In the genomic region with DNA sequence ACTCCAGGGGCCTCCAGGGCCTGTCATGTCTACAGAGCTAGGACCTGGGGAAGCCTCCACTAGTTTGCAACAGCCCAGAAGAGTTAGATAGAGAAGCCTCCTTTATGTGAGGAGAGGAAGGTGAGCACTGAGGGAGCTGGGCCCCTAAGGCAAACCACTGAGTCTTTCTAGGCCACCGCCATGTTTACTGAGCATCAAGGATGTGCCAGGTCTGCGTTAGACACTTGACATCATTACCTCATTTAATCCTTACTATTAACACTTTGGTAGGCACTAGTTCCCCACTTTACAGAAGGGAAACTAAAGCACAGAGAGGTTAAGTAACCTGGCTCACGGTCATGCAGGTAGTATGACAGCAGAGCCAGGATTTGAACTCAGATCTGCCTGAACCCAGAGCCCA, we compare ENCODE assay signal across 12 cellular contexts. TPM values are rescaled to one million over a fixed set of nuclear protein-coding genes. Genes with fewer than 3 reads are reported as not detected.
DNase-seq lines count a peak whose midpoint lies in the region; ATAC-seq, FAIRE-seq and TF ChIP-seq lines count a peak whose summit lies in the region.
"Had no signal": no experiment of that assay in that cellular context is flagged by ENCODE, and none has a peak within 500 bp of the region (broad histone marks: within the 10 kb centered on the region; RNA-seq: fewer than 3 reads in every experiment).

No MANE protein-coding gene starts in this region.

- H2BK12ac ChIP-seq in H9 (ENCODE audit: insufficient read length, low read depth, low read length): no peak overlapping the region

- H3K9me3 Mint-ChIP-seq in H9: no peaks in the 10 kb centered on the region

- no peak overlapping the region for H3K14ac ChIP-seq in H9 (ENCODE audit: insufficient read depth, low read length)

- H3K4me2 ChIP-seq in H9 (ENCODE audit: insufficient read depth, insufficient read length, low read length): no peak overlapping the region
- H3K4me2 ChIP-seq in HepG2 (ENCODE audit: low read depth, low read length): no peak overlapping the region

- H3K4me3 ChIP-seq in A673 (ENCODE audit: low read depth, low read length, poor library complexity, severe bottlenecking) (no peak overlapping the region), dorsolateral prefrontal cortex (peak overlapping the region in 21 of 59 donors; percentile 1 to 45 (median 23)), neutrophil (ENCODE audit: low read depth in 1 of 2, low read length in 1 of 2) (no peak overlapping the region), HepG2 (replicated peaks in 1 of 3; ENCODE audit: insufficient read depth in 1 of 3, low read depth in 2 of 3, low read length in 3 of 3) (no peak overlapping the region)
- H3K4me3 ChIP-seq: body of pancreas had no signal

- TF ChIP-seq CTCF in A673 (conservative IDR thresholded peaks at IDR 0.05; ENCODE audit: low read depth, low read length): no peak
- no peak for TF ChIP-seq CTCF in H9 (conservative IDR thresholded peaks at IDR 0.05)
- no peak for TF ChIP-seq CTCF in dorsolateral prefrontal cortex (IDR thresholded peaks at IDR 0.05 in 54 of 56, conservative IDR thresholded peaks at IDR 0.05 in 2 of 56; ENCODE audit: low read depth in 1 of 56, partially characterized antibody in 56 of 56)
- no peak for TF ChIP-seq CTCF in neutrophil (IDR thresholded peaks at IDR 0.05)
- TF ChIP-seq CTCF in HepG2 (CRISPR knock-in tag; IDR thresholded peaks at IDR 0.05): no peak

- H3K36me3 ChIP-seq in A673 (ENCODE audit: insufficient read depth, low read length, poor library complexity, severe bottlenecking) (peaks cover 9% of the 10 kb centered on the region), neutrophil (peaks cover 25% of the 10 kb centered on the region), HepG2 (replicated peaks in 1 of 2; ENCODE audit: control insufficient read depth in 1 of 2, insufficient read depth in 2 of 2, low read length in 2 of 2) (peaks cover 13 to 25% of the 10 kb centered on the region in 2 experiments)

- no peak overlapping the region for H2BK15ac ChIP-seq in H9 (ENCODE audit: low read depth, low read length)

- H2BK120ac ChIP-seq in H9 (ENCODE audit: low read depth, low read length, poor library complexity, severe bottlenecking): no peak overlapping the region

- H3K9ac ChIP-seq in H9 (ENCODE audit: extremely low read depth, insufficient read length, low read length): no peak overlapping the region
- no peak overlapping the region for H3K9ac ChIP-seq in HepG2 (ENCODE audit: insufficient read depth, low read depth, low read length)

- CTCF ChIA-PET in A673 (lab: Charles Lee) (interaction anchor here (0.6 kb wide), 1 partner anchor 19 kb away, joined by 9 read pairs; no protein-coding TSS in a partner anchor), HepG2 (lab: Yijun Ruan, JAX; ENCODE audit: low intra/inter-chr PET ratio, low total read pairs) (interaction anchor here (3.1 kb wide), 1 partner anchor 72 kb away, joined by 12 read pairs; no protein-coding TSS in a partner anchor)

- intact Hi-C loops in A673 (cut with micrococcal nuclease; ENCODE audit: unreplicated experiment) (no loop called here), dorsolateral prefrontal cortex (cut with DNase I) (loop anchor here (2.0 to 5.0 kb wide), 2 partner anchors 51 to 71 kb away; partner anchors contain the start of gene TSFM (in 1 of the 2)), HepG2 (cut with micrococcal nuclease; ENCODE audit: unreplicated experiment) (no loop called here)

- no peaks in the 10 kb centered on the region for H3K23me2 ChIP-seq in H9 (ENCODE audit: insufficient read length, low read depth, low read length, poor library complexity, severe bottlenecking)

- no peak overlapping the region for H2AK5ac ChIP-seq in H9 (ENCODE audit: insufficient read length, low read length)

- FAIRE-seq in HepG2 (lab: Jason Lieb, UNC): no peak

- H4K8ac ChIP-seq in H9 (replicated peaks; ENCODE audit: insufficient read length, low read depth, low read length): no peak overlapping the region

- H2BK5ac ChIP-seq in H9 (ENCODE audit: insufficient read length, low read length): no peak overlapping the region

- peak overlapping the region in 1 of 2 experiments; percentile 63; a peak in 2 of 5 replicates for H3K4me3 Mint-ChIP-seq in H9

- H4K20me1 ChIP-seq in H9 (ENCODE audit: control insufficient read depth, insufficient read depth, insufficient read length) (no peaks in the 10 kb centered on the region), HepG2 (ENCODE audit: insufficient read depth, low read length) (peaks cover 96% of the 10 kb centered on the region)

- H3T11ph ChIP-seq in H9 (ENCODE audit: low read length): no peak overlapping the region

- H3K27ac Mint-ChIP-seq in H9: peak overlapping the region; percentile 94 to 95 (median 94); a peak in 6 of 7 replicates

- H4K91ac ChIP-seq in H9 (ENCODE audit: insufficient read length, low read depth, low read length): no peak overlapping the region

- no peaks in the 10 kb centered on the region for H3K27me3 Mint-ChIP-seq in H9 (ENCODE audit: low read depth)

- POLR2A ChIA-PET in A673 (lab: Charles Lee; ENCODE audit: low non-redundant PET) (no interaction called here), HepG2 (lab: Yijun Ruan, JAX) (no interaction called here)

- H3K27ac ChIP-seq in A673 (ENCODE audit: low read depth, low read length, poor library complexity, severe bottlenecking) (peak overlapping the region; percentile 67), H9 (ENCODE audit: insufficient read length, low read depth, low read length) (no peak overlapping the region), dorsolateral prefrontal cortex (peak overlapping the region in 52 of 59 donors; percentile 0 to 100 (median 64)), neutrophil (peak overlapping the region; percentile 16), HepG2 (ENCODE audit: extremely low read length, insufficient read depth, low read length) (no peak overlapping the region)
- H3K27ac ChIP-seq: C4-2B had no signal

- H3K9me3 ChIP-seq in A673 (ENCODE audit: low read depth, low read length, poor library complexity, severe bottlenecking): no peaks in the 10 kb centered on the region
- no peaks in the 10 kb centered on the region for H3K9me3 ChIP-seq in H9 (ENCODE audit: control insufficient read depth, low read depth, low read length)
- H3K9me3 ChIP-seq in neutrophil: no peaks in the 10 kb centered on the region
- no peaks in the 10 kb centered on the region for H3K9me3 ChIP-seq in HepG2 (ENCODE audit: low read length)
- H3K9me3 ChIP-seq: body of pancreas had no signal

- H2AFZ ChIP-seq in H9 (ENCODE audit: low read length): no peak overlapping the region
- H2AFZ ChIP-seq in HepG2 (ENCODE audit: low read length): no peak overlapping the region

- H3K79me2 ChIP-seq in H9 (ENCODE audit: insufficient read depth, low read length) (peaks cover 20% of the 10 kb centered on the region; the same call in 1 of the 2 replicates), HepG2 (ENCODE audit: insufficient read depth, low read length) (peaks cover 85% of the 10 kb centered on the region)

- no CpG with 5 or more reads among the region's 3 CpGs for WGBS in H9 (ENCODE audit: extremely low coverage, insufficient read length, low lambda C conversion rate)
- 90% methylated on average over 3 of the region's 3 CpGs for WGBS in HepG2 (ENCODE audit: low lambda C conversion rate)

- H3K4ac ChIP-seq in H9 (ENCODE audit: low read depth, low read length): no peak overlapping the region

- TF ChIP-seq EP300 in HepG2 (IDR thresholded peaks at IDR 0.05; ENCODE audit: low read depth in 2 of 2, low read length in 2 of 2) (no peak), HepG2 (CRISPR knock-in tag; IDR thresholded peaks at IDR 0.05; ENCODE audit: borderline replicate concordance) (no peak)

- no peak overlapping the region for H3K23ac ChIP-seq in H9 (ENCODE audit: insufficient read length, low read depth, low read length)

- BruUV-seq in A673 (replicated peaks; lab: Mats Ljungman, UMichigan) (no TSS peak), HepG2 (replicated peaks; lab: Mats Ljungman, UMichigan) (no TSS peak)

- in situ Hi-C loops in HepG2 (cut with HindIII; ENCODE audit: extremely low pct_ligation_motif_present, low pct_unique_long_range_greater_than_20kb): no loop called here

- peaks cover 6% of the 10 kb centered on the region for H3K79me1 ChIP-seq in H9 (ENCODE audit: insufficient read depth, low read depth, low read length, poor library complexity, severe bottlenecking)

- 0 out of 4 replicates have a peak, but pooled peaks of 1 of the 2 experiments have one; percentile 18 for TF ChIP-seq POLR2A in HepG2 (IDR thresholded peaks at IDR 0.05; ENCODE audit: insufficient read depth in 1 of 2, low read depth in 2 of 2, low read length in 2 of 2)

- H3K18ac ChIP-seq in H9 (ENCODE audit: insufficient read length, low read depth, low read length): no peak overlapping the region

- H3K27me3 ChIP-seq in A673 (replicated peaks; ENCODE audit: insufficient read depth, low read depth, low read length, poor library complexity) (no peaks in the 10 kb centered on the region), H9 (ENCODE audit: insufficient read depth, low read length) (no peaks in the 10 kb centered on the region), dorsolateral prefrontal cortex (no peaks in the 10 kb centered on the region), neutrophil (no peaks in the 10 kb centered on the region), HepG2 (ENCODE audit: control insufficient read depth in 1 of 2, insufficient read depth in 2 of 2, low read length in 2 of 2) (no peaks in the 10 kb centered on the region)
- H3K27me3 ChIP-seq: body of pancreas had no signal

- H3K4me1 ChIP-seq in A673 (ENCODE audit: insufficient read depth, low read length, poor library complexity, severe bottlenecking) (peaks cover 69% of the 10 kb centered on the region), H9 (ENCODE audit: insufficient read depth, low read length) (peaks cover 26% of the 10 kb centered on the region), neutrophil (ENCODE audit: control insufficient read depth in 1 of 2, insufficient read depth in 1 of 2, low read depth in 1 of 2, low read length in 1 of 2) (peaks cover 87 to 89% of the 10 kb centered on the region in 2 experiments), HepG2 (ENCODE audit: insufficient read depth, low read length) (peaks cover 63% of the 10 kb centered on the region)

- no peak overlapping the region for H4K5ac ChIP-seq in H9 (ENCODE audit: insufficient read length, low read depth, low read length)

- no peak overlapping the region for H3K56ac ChIP-seq in H9 (ENCODE audit: insufficient read length, low read depth, low read length)

- H3K4me1 Mint-ChIP-seq in H9: peaks cover 59 to 73% of the 10 kb centered on the region in 2 experiments

- TF ChIP-seq RAD21 in HepG2 (CRISPR knock-in tag; IDR thresholded peaks at IDR 0.05): no peak

- H3K36me3 Mint-ChIP-seq in H9 (ENCODE audit: insufficient read depth in 1 of 3, low read depth in 3 of 3): peaks cover 7 to 10% (median 8%) of the 10 kb centered on the region in 3 experiments

- no peak overlapping the region for H2BK20ac ChIP-seq in H9 (ENCODE audit: low read depth, low read length, poor library complexity, severe bottlenecking)

- ATAC-seq in GM18870 (IDR thresholded peaks at IDR 0.05; ENCODE audit: unreplicated experiment): no peak
- ATAC-seq in HepG2: no peak
- no peak for ATAC-seq in GM21737 (IDR thresholded peaks at IDR 0.05; ENCODE audit: unreplicated experiment)
- ATAC-seq: body of pancreas, HCT116 had no signal

- DNase-seq in A673 (ENCODE audit: low spot score): no peak
- DNase-seq in H9: no peak
- no peak for DNase-seq in dorsolateral prefrontal cortex
- DNase-seq in HepG2 (ENCODE audit: low spot score): no peak
- DNase-seq in DMS153 treated with DMSO at 0.1 percent for 48 hours (lab: John Stamatoyannopoulos, UW; ENCODE audit: unreplicated experiment): no peak
- DNase-seq: body of pancreas, SW 1271 had no signal

RNA-seq across cellular contexts. Expression of gene CTDSP2, which starts 12.9 kb away (rescaled TPM):
- total RNA-seq in A673 (2021) (115 and 132 TPM in 2 replicates), H9 (2021) (97.5 and 103 TPM in 2 replicates), dorsolateral prefrontal cortex (100 to 1,000 TPM in 102 of 120 experiments, 10 to 100 TPM in 18; 77.9 to 209 (median 117) TPM), HepG2 (2016; rRNA removed; fragmentation: Illumina TruSeq; extraction: Trizol) (38.1 and 42.4 TPM in 2 replicates)
- total RNA-seq in HepG2 (2016; cell fraction: cytosol; rRNA removed; fragmentation: Illumina TruSeq; extraction: Trizol; ENCODE audit: low read depth): 20.5 and 21.6 TPM in 2 replicates
- 37.7 and 41.1 TPM in 2 replicates for total RNA-seq in HepG2 (2016; cell fraction: insoluble cytoplasmic fraction; rRNA removed; fragmentation: Illumina TruSeq; extraction: Trizol)
- total RNA-seq in HepG2 (2016; cell fraction: membrane; rRNA removed; fragmentation: Illumina TruSeq; extraction: Trizol): 60.6 and 65.1 TPM in 2 replicates
- total RNA-seq in HepG2 (2016; cell fraction: nucleus; rRNA removed; fragmentation: Illumina TruSeq; extraction: Trizol): 35.7 and 38.6 TPM in 2 replicates
- 82.5 and 91.3 TPM in 2 replicates for polyA plus RNA-seq in HepG2 (2011; rRNA removed)
- polyA plus RNA-seq in HepG2 (2011; cell fraction: cytosol; rRNA removed): 94.6 and 96.0 TPM in 2 replicates
- polyA plus RNA-seq in HepG2 (2011; cell fraction: nucleus; rRNA removed): 121 and 124 TPM in 2 replicates
- polyA plus RNA-seq in HepG2 (2012): 68.6 and 96.3 TPM in 2 replicates
- polyA plus RNA-seq in HepG2 (2016; cell fraction: cytosol; fragmentation: Illumina TruSeq; extraction: Trizol; ENCODE audit: low read depth): 59.2 and 67.3 TPM in 2 replicates
- 57.7 and 67.3 TPM in 2 replicates for polyA plus RNA-seq in HepG2 (2016; cell fraction: insoluble cytoplasmic fraction; fragmentation: Illumina TruSeq; extraction: Trizol; ENCODE audit: low read depth)
- 88.5 and 93.3 TPM in 2 replicates for polyA plus RNA-seq in HepG2 (2016; cell fraction: membrane; fragmentation: Illumina TruSeq; extraction: Trizol; ENCODE audit: low read depth)
- polyA plus RNA-seq in HepG2 (2016; cell fraction: nucleus; fragmentation: Illumina TruSeq; extraction: Trizol; ENCODE audit: insufficient read depth, low read depth): 61.0 and 66.5 TPM in 2 replicates
- polyA minus RNA-seq in HepG2 (2011; rRNA and poly(A)+ RNA removed; ENCODE audit: low replicate concordance): 118 and 141 TPM in 2 replicates
- polyA minus RNA-seq in HepG2 (2011; cell fraction: cytosol; rRNA and poly(A)+ RNA removed): 57.9 and 82.7 TPM in 2 replicates
- 88.2 and 116 TPM in 2 replicates for polyA minus RNA-seq in HepG2 (2011; cell fraction: nucleus; rRNA and poly(A)+ RNA removed)

RNA-seq across cellular contexts. Expression of gene AVIL, which starts 15.1 kb away (rescaled TPM):
- total RNA-seq in A673 (2021) (4.4 and 5.4 TPM in 2 replicates), H9 (2021) (1.9 and 2.2 TPM in 2 replicates), dorsolateral prefrontal cortex (10 to 100 TPM in 35 of 120 experiments, 1 to 10 TPM in 85; 2.1 to 25.8 (median 7.4) TPM), HepG2 (2016; rRNA removed; fragmentation: Illumina TruSeq; extraction: Trizol) (0.53 and 1.2 TPM in 2 replicates)
- 0.18 and 0.30 TPM in 2 replicates for total RNA-seq in HepG2 (2016; cell fraction: cytosol; rRNA removed; fragmentation: Illumina TruSeq; extraction: Trizol; ENCODE audit: low read depth)
- 0.52 and 0.54 TPM in 2 replicates for total RNA-seq in HepG2 (2016; cell fraction: insoluble cytoplasmic fraction; rRNA removed; fragmentation: Illumina TruSeq; extraction: Trizol)
- 0.21 and 0.40 TPM in 2 replicates for total RNA-seq in HepG2 (2016; cell fraction: membrane; rRNA removed; fragmentation: Illumina TruSeq; extraction: Trizol)
- 0.44 and 0.59 TPM in 2 replicates for total RNA-seq in HepG2 (2016; cell fraction: nucleus; rRNA removed; fragmentation: Illumina TruSeq; extraction: Trizol)
- 1.4 and 2.0 TPM in 2 replicates for polyA plus RNA-seq in HepG2 (2011; rRNA removed)
- polyA plus RNA-seq in HepG2 (2011; cell fraction: cytosol; rRNA removed): 0.56 and 0.60 TPM in 2 replicates
- 3.6 and 16.3 TPM in 2 replicates for polyA plus RNA-seq in HepG2 (2011; cell fraction: nucleus; rRNA removed)
- 1.6 and 2.2 TPM in 2 replicates for polyA plus RNA-seq in HepG2 (2012)
- polyA plus RNA-seq in HepG2 (2016; cell fraction: cytosol; fragmentation: Illumina TruSeq; extraction: Trizol; ENCODE audit: low read depth): 0.09 TPM in 1 of 2 replicates, not detected in the other
- 0.40 and 0.47 TPM in 2 replicates for polyA plus RNA-seq in HepG2 (2016; cell fraction: insoluble cytoplasmic fraction; fragmentation: Illumina TruSeq; extraction: Trizol; ENCODE audit: low read depth)
- 0.12 and 0.19 TPM in 2 replicates for polyA plus RNA-seq in HepG2 (2016; cell fraction: membrane; fragmentation: Illumina TruSeq; extraction: Trizol; ENCODE audit: low read depth)
- 1.2 and 1.8 TPM in 2 replicates for polyA plus RNA-seq in HepG2 (2016; cell fraction: nucleus; fragmentation: Illumina TruSeq; extraction: Trizol; ENCODE audit: insufficient read depth, low read depth)
- polyA minus RNA-seq in HepG2 (2011; rRNA and poly(A)+ RNA removed; ENCODE audit: low replicate concordance): 0.54 and 2.1 TPM in 2 replicates
- polyA minus RNA-seq in HepG2 (2011; cell fraction: cytosol; rRNA and poly(A)+ RNA removed): 0.70 and 1.2 TPM in 2 replicates
- 3.6 and 3.7 TPM in 2 replicates for polyA minus RNA-seq in HepG2 (2011; cell fraction: nucleus; rRNA and poly(A)+ RNA removed)

RNA-seq across cellular contexts. Expression of gene TSFM, which starts 51.1 kb away (rescaled TPM):
- 52.6 and 58.5 TPM in 2 replicates for total RNA-seq in A673 (2021)
- 50.2 and 53.3 TPM in 2 replicates for total RNA-seq in H9 (2021)
- 10 to 100 TPM; 21.9 to 57.1 (median 35.3) TPM for total RNA-seq in dorsolateral prefrontal cortex
- 68.3 and 89.7 TPM in 2 replicates for total RNA-seq in HepG2 (2016; rRNA removed; fragmentation: Illumina TruSeq; extraction: Trizol)
- 3.6 and 5.5 TPM in 2 replicates for total RNA-seq in HepG2 (2016; cell fraction: cytosol; rRNA removed; fragmentation: Illumina TruSeq; extraction: Trizol; ENCODE audit: low read depth)
- 68.1 and 86.4 TPM in 2 replicates for total RNA-seq in HepG2 (2016; cell fraction: insoluble cytoplasmic fraction; rRNA removed; fragmentation: Illumina TruSeq; extraction: Trizol)
- 11.5 and 12.6 TPM in 2 replicates for total RNA-seq in HepG2 (2016; cell fraction: membrane; rRNA removed; fragmentation: Illumina TruSeq; extraction: Trizol)
- total RNA-seq in HepG2 (2016; cell fraction: nucleus; rRNA removed; fragmentation: Illumina TruSeq; extraction: Trizol): 22.8 and 27.6 TPM in 2 replicates
- 24.0 and 29.8 TPM in 2 replicates for polyA plus RNA-seq in HepG2 (2011; rRNA removed)
- polyA plus RNA-seq in HepG2 (2011; cell fraction: cytosol; rRNA removed): 23.1 and 23.8 TPM in 2 replicates
- polyA plus RNA-seq in HepG2 (2011; cell fraction: nucleus; rRNA removed): 7.3 and 7.5 TPM in 2 replicates
- polyA plus RNA-seq in HepG2 (2012): 31.2 and 34.6 TPM in 2 replicates
- 5.3 and 5.4 TPM in 2 replicates for polyA plus RNA-seq in HepG2 (2016; cell fraction: cytosol; fragmentation: Illumina TruSeq; extraction: Trizol; ENCODE audit: low read depth)
- 85.2 and 97.5 TPM in 2 replicates for polyA plus RNA-seq in HepG2 (2016; cell fraction: insoluble cytoplasmic fraction; fragmentation: Illumina TruSeq; extraction: Trizol; ENCODE audit: low read depth)
- 10.7 TPM in 2 replicates for polyA plus RNA-seq in HepG2 (2016; cell fraction: membrane; fragmentation: Illumina TruSeq; extraction: Trizol; ENCODE audit: low read depth)
- polyA plus RNA-seq in HepG2 (2016; cell fraction: nucleus; fragmentation: Illumina TruSeq; extraction: Trizol; ENCODE audit: insufficient read depth, low read depth): 48.3 and 48.4 TPM in 2 replicates
- 8.7 and 16.9 TPM in 2 replicates for polyA minus RNA-seq in HepG2 (2011; rRNA and poly(A)+ RNA removed; ENCODE audit: low replicate concordance)
- 6.6 and 10.7 TPM in 2 replicates for polyA minus RNA-seq in HepG2 (2011; cell fraction: cytosol; rRNA and poly(A)+ RNA removed)
- 9.7 and 11.1 TPM in 2 replicates for polyA minus RNA-seq in HepG2 (2011; cell fraction: nucleus; rRNA and poly(A)+ RNA removed)

Comparison
In these comparisons a context has a peak if more than half of its experiments do, and no peak if none do; other contexts are left out.
1. H3K27ac ChIP-seq: peak in A673 (single experiment), dorsolateral prefrontal cortex (52 of 59) and neutrophil (single experiment); none in H9 (single experiment) and HepG2 (single experiment).
2. intact Hi-C loops: an anchor here in dorsolateral prefrontal cortex (2.0 to 5.0 kb wide); none called in A673 and HepG2.